Comparison of ENCODE assay signal across 8 cellular contexts in genomic region chr1:181021811-181022434, GRCh38. TPM values are rescaled to one million over a fixed set of nuclear protein-coding genes. Genes with fewer than 3 reads are reported as not detected.
A peak's percentile ranks its signal among the peaks of the same experiment; 100 is the strongest.
DNase-seq lines count a peak whose midpoint lies in the region; ATAC-seq, FAIRE-seq and TF ChIP-seq lines count a peak whose summit lies in the region.

No MANE protein-coding gene starts in this region.

- intact Hi-C loops in OCI-LY7 (cut with micrococcal nuclease; ENCODE audit: unreplicated experiment) (loop anchor here (2.0 kb wide), 1 partner anchor 67 kb away; the partner anchor contains the start of gene IER5), esophagus squamous epithelium (cut with DNase I) (loop anchor here (5.0 kb wide), 1 partner anchor 500 kb away; no protein-coding TSS in a partner anchor)
- intact Hi-C loops in activated T-helper 1 cell treated with anti-CD3 and anti-CD28 coated beads, Interleukin-12 subunit alpha, Interleukin-12 subunit beta, Interleukin-2, Interleukin-4 antibody, amounts not matched to agents 30 ng/mL and 10 ng/mL and 1 ng/mL, durations not matched to agents 14 hours and 24 hours and 36 hours (cut with micrococcal nuclease) = loop anchor here (1.0 to 5.0 kb wide), 7 partner anchors 8 to 1995 kb away; partner anchors contain the start of genes FAM20B and TOR1AIP1

- H3K9me2 ChIP-seq in OCI-LY7 (ENCODE audit: insufficient read depth, low read length) = no peaks in the 10 kb centered on the region

- peaks cover 46% of the 10 kb centered on the region for H3K4me1 Mint-ChIP-seq in activated T-helper 1 cell treated with anti-CD3 and anti-CD28 coated beads, Interleukin-12 subunit alpha, Interleukin-12 subunit beta, Interleukin-2, Interleukin-4 antibody, amounts not matched to agents 30 ng/mL and 10 ng/mL and 1 ng/mL, durations not matched to agents 14 hours and 24 hours and 36 hours (ENCODE audit: low read depth)

- peaks cover 20 to 46% (median 32%) of the 10 kb centered on the region in 11 experiments; a peak in 20 of 22 replicates for H4K20me1 ChIP-seq in BLaER1 treated with 17β-estradiol and CSF1 and Interleukin-3, amounts not matched to agents 10 nM and 100 nM
- peaks cover 19% of the 10 kb centered on the region for H4K20me1 ChIP-seq in OCI-LY7 (ENCODE audit: insufficient read depth, low read length)

- no peaks in the 10 kb centered on the region for H3K27me3 ChIP-seq in BLaER1 treated with 17β-estradiol and CSF1 and Interleukin-3, amounts not matched to agents 10 nM and 100 nM
- H3K27me3 ChIP-seq in esophagus squamous epithelium = no peaks in the 10 kb centered on the region
- no peaks in the 10 kb centered on the region for H3K27me3 ChIP-seq in muscle layer of duodenum (ENCODE audit: low read depth, low read length)

- TF ChIP-seq POLR2A in esophagus squamous epithelium (IDR thresholded peaks at IDR 0.05) = peak in 1 of 4 donors; percentile 4

- H3K36me3 ChIP-seq in BLaER1 treated with 17β-estradiol and CSF1 and Interleukin-3, amounts not matched to agents 10 nM and 100 nM = peaks cover 4 to 18% (median 15%) of the 10 kb centered on the region in 11 experiments; a peak in 15 of 22 replicates
- peaks cover 8% of the 10 kb centered on the region for H3K36me3 ChIP-seq in OCI-LY7 (ENCODE audit: insufficient read depth, low read length)
- peaks cover 0 to 5% (median 0%) of the 10 kb centered on the region in 3 donors for H3K36me3 ChIP-seq in esophagus squamous epithelium
- H3K36me3 ChIP-seq in muscle layer of duodenum (ENCODE audit: control insufficient read depth in 1 of 2, insufficient read depth in 2 of 2, low read length in 2 of 2) = no peaks in the 10 kb centered on the region

- POLR2A ChIA-PET in OCI-LY7 (lab: Charles Lee) = interaction anchor here (0.6 to 2.9 kb wide), 5 partner anchors 11 to 99 kb away, joined by 3 to 31 read pairs (median 4); partner anchors contain the start of gene MR1

- peaks cover 15% of the 10 kb centered on the region for H3K27me3 Mint-ChIP-seq in activated T-helper 1 cell treated with anti-CD3 and anti-CD28 coated beads, Interleukin-12 subunit alpha, Interleukin-12 subunit beta, Interleukin-2, Interleukin-4 antibody, amounts not matched to agents 30 ng/mL and 10 ng/mL and 1 ng/mL, durations not matched to agents 14 hours and 24 hours and 36 hours (ENCODE audit: insufficient read depth)

- FAIRE-seq in GM19239 (lab: Jason Lieb, UNC) = peak; percentile 83

- peaks cover 21% of the 10 kb centered on the region for H3K36me3 Mint-ChIP-seq in activated T-helper 1 cell treated with anti-CD3 and anti-CD28 coated beads, Interleukin-12 subunit alpha, Interleukin-12 subunit beta, Interleukin-2, Interleukin-4 antibody, amounts not matched to agents 30 ng/mL and 10 ng/mL and 1 ng/mL, durations not matched to agents 14 hours and 24 hours and 36 hours (ENCODE audit: low read depth)

- peak overlapping the region; percentile 84 to 97 (median 94) for H3K4me3 ChIP-seq in BLaER1 treated with 17β-estradiol and CSF1 and Interleukin-3, amounts not matched to agents 10 nM and 100 nM
- H3K4me3 ChIP-seq in OCI-LY7 (ENCODE audit: low read depth, low read length, poor library complexity, severe bottlenecking) (peak overlapping the region; percentile 92), esophagus squamous epithelium (peak overlapping the region; percentile 72 to 97 (median 85)), muscle layer of duodenum (ENCODE audit: low read depth in 1 of 2, low read length in 2 of 2) (peak overlapping the region; percentile 68 to 96)

- H3K4me2 ChIP-seq in BLaER1 treated with 17β-estradiol and CSF1 and Interleukin-3, amounts not matched to agents 10 nM and 100 nM = peak overlapping the region; percentile 67 to 92 (median 84)
- peak overlapping the region; percentile 88 for H3K4me2 ChIP-seq in OCI-LY7 (ENCODE audit: low read length)

- BruUV-seq in OCI-LY7 (replicated peaks; lab: Mats Ljungman, UMichigan) = no TSS peak

- CTCF ChIA-PET in OCI-LY7 (lab: Charles Lee; ENCODE audit: unreplicated experiment) = interaction anchor here (0.6 to 0.7 kb wide), 5 partner anchors 11 to 1000 kb away, joined by 3 to 11 read pairs (median 3); partner anchors contain the start of gene MR1

- ATAC-seq in HG03457 (IDR thresholded peaks at IDR 0.05; ENCODE audit: unreplicated experiment) = peak; percentile 26

- TF ChIP-seq CTCF in OCI-LY7 (conservative IDR thresholded peaks at IDR 0.05; ENCODE audit: low read length) (no peak), esophagus squamous epithelium (IDR thresholded peaks at IDR 0.05) (no peak)

- whole genome bisulfite sequencing in esophagus squamous epithelium, 2 donors = 0% methylated on average over 14 to 17 of the region's 23 CpGs

- H3K9me3 ChIP-seq in BLaER1 treated with 17β-estradiol and CSF1 and Interleukin-3, amounts not matched to agents 10 nM and 100 nM (replicated peaks in 1 of 11) = peaks cover 0 to 12% (median 0%) of the 10 kb centered on the region in 11 experiments; a peak in 4 of 22 replicates
- H3K9me3 ChIP-seq in OCI-LY7 (ENCODE audit: low read length) (no peaks in the 10 kb centered on the region), esophagus squamous epithelium (no peaks in the 10 kb centered on the region), muscle layer of duodenum (ENCODE audit: control insufficient read depth in 1 of 2, low read length in 2 of 2) (no peaks in the 10 kb centered on the region)

- DNase-seq in GM19239 (ENCODE audit: insufficient read length, low spot score) = peak; percentile 39
- DNase-seq in OCI-LY7 (ENCODE audit: low spot score) = peak; percentile 61
- peak; percentile 37 for DNase-seq in activated T-helper 1 cell treated with anti-CD3 and anti-CD28 coated beads, Interleukin-12 subunit alpha, Interleukin-12 subunit beta, Interleukin-2, Interleukin-4 antibody, amounts not matched to agents 30 ng/mL and 10 ng/mL and 1 ng/mL, durations not matched to agents 14 hours and 24 hours and 36 hours (ENCODE audit: low spot score)
- no peak for DNase-seq in esophagus squamous epithelium (lab: John Stamatoyannopoulos, UW)
- DNase-seq in stimulated activated naive CD4-positive, alpha-beta T cell (lab: John Stamatoyannopoulos, UW) = peak; percentile 31 to 50 (median 34)

- H3K79me2 ChIP-seq in OCI-LY7 (ENCODE audit: insufficient read depth, low read depth, low read length) = peaks cover 46% of the 10 kb centered on the region

- peak overlapping the region; percentile 77 to 98 (median 94) for H3K27ac ChIP-seq in BLaER1 treated with 17β-estradiol and CSF1 and Interleukin-3, amounts not matched to agents 10 nM and 100 nM
- H3K27ac ChIP-seq in OCI-LY7 (ENCODE audit: low read depth, low read length, poor library complexity, severe bottlenecking) (peak overlapping the region; percentile 34), esophagus squamous epithelium (peak overlapping the region; percentile 94 to 96 (median 95)), muscle layer of duodenum (ENCODE audit: low read length) (peak overlapping the region; percentile 80)

- H3K4me1 ChIP-seq in BLaER1 treated with 17β-estradiol and CSF1 and Interleukin-3, amounts not matched to agents 10 nM and 100 nM = peaks cover 35 to 56% (median 41%) of the 10 kb centered on the region in 10 experiments
- H3K4me1 ChIP-seq in OCI-LY7 (ENCODE audit: insufficient read depth, low read length, poor library complexity, severe bottlenecking) = peaks cover 33% of the 10 kb centered on the region
- peaks cover 0 to 48% (median 12%) of the 10 kb centered on the region in 3 donors for H3K4me1 ChIP-seq in esophagus squamous epithelium
- peaks cover 13 to 15% of the 10 kb centered on the region in 2 donors for H3K4me1 ChIP-seq in muscle layer of duodenum (ENCODE audit: control insufficient read depth in 1 of 2, insufficient read depth in 2 of 2, low read length in 2 of 2)

- peak overlapping the region; percentile 96 for H3K4me3 Mint-ChIP-seq in activated T-helper 1 cell treated with anti-CD3 and anti-CD28 coated beads, Interleukin-12 subunit alpha, Interleukin-12 subunit beta, Interleukin-2, Interleukin-4 antibody, amounts not matched to agents 30 ng/mL and 10 ng/mL and 1 ng/mL, durations not matched to agents 14 hours and 24 hours and 36 hours

- H3K9ac ChIP-seq in BLaER1 treated with 17β-estradiol and CSF1 and Interleukin-3, amounts not matched to agents 10 nM and 100 nM = peak overlapping the region; percentile 89 to 98 (median 93)

- no peaks in the 10 kb centered on the region for H3K9me3 Mint-ChIP-seq in activated T-helper 1 cell treated with anti-CD3 and anti-CD28 coated beads, Interleukin-12 subunit alpha, Interleukin-12 subunit beta, Interleukin-2, Interleukin-4 antibody, amounts not matched to agents 30 ng/mL and 10 ng/mL and 1 ng/mL, durations not matched to agents 14 hours and 24 hours and 36 hours

- peak overlapping the region; percentile 97 for H3K27ac Mint-ChIP-seq in activated T-helper 1 cell treated with anti-CD3 and anti-CD28 coated beads, Interleukin-12 subunit alpha, Interleukin-12 subunit beta, Interleukin-2, Interleukin-4 antibody, amounts not matched to agents 30 ng/mL and 10 ng/mL and 1 ng/mL, durations not matched to agents 14 hours and 24 hours and 36 hours

- peak overlapping the region; percentile 76 for H2AFZ ChIP-seq in OCI-LY7 (ENCODE audit: low read length)

RNA-seq across cellular contexts. Expression of gene STX6, which starts 0.7 kb away (rescaled TPM):
- total RNA-seq in OCI-LY7 (2014; rRNA removed; shearing (Covaris generic)) = 7.7 and 12.0 TPM in 2 replicates
- total RNA-seq in OCI-LY7 (2022) (12.9 and 13.4 TPM in 2 replicates), esophagus squamous epithelium (10 to 100 TPM; 32.4 to 40.2 (median 35.0) TPM)
- total RNA-seq in activated T-helper 1 cell treated with anti-CD3 and anti-CD28 coated beads, Interleukin-12 subunit alpha, Interleukin-12 subunit beta, Interleukin-2, Interleukin-4 antibody, amounts not matched to agents 30 ng/mL and 10 ng/mL and 1 ng/mL, durations not matched to agents 14 hours and 24 hours and 36 hours = 32.5 and 33.1 TPM in 2 replicates

RNA-seq across cellular contexts. Expression of gene MR1, which starts 11.9 kb away (rescaled TPM):
- 5.9 and 7.9 TPM in 2 replicates for total RNA-seq in OCI-LY7 (2014; rRNA removed; shearing (Covaris generic))
- total RNA-seq in OCI-LY7 (2022) (15.8 and 18.3 TPM in 2 replicates), esophagus squamous epithelium (10 to 100 TPM in 3 of 4 donors, 1 to 10 TPM in 1; 9.1 to 21.8 (median 13.8) TPM)
- 16.6 and 17.6 TPM in 2 replicates for total RNA-seq in activated T-helper 1 cell treated with anti-CD3 and anti-CD28 coated beads, Interleukin-12 subunit alpha, Interleukin-12 subunit beta, Interleukin-2, Interleukin-4 antibody, amounts not matched to agents 30 ng/mL and 10 ng/mL and 1 ng/mL, durations not matched to agents 14 hours and 24 hours and 36 hours

Comparison
In these comparisons a context has a peak if more than half of its experiments do, and no peak if none do; other contexts are left out.
1. H3K27ac ChIP-seq: peak in every context shown above with its lines; median percentile 95 in esophagus squamous epithelium; 94 in BLaER1 treated with 17β-estradiol and CSF1 and Interleukin-3, amounts not matched to agents 10 nM and 100 nM; 80 in muscle layer of duodenum; 34 in OCI-LY7.